ENCODE assay signal across 8 cellular contexts in genomic region chr17:59846391-59847165, GRCh38. TPM values are rescaled to one million over a fixed set of nuclear protein-coding genes. Genes with fewer than 3 reads are reported as not detected.
DNase-seq lines count a peak whose midpoint lies in the region; ATAC-seq and TF ChIP-seq lines count a peak whose summit lies in the region.

No MANE protein-coding gene starts in this region.

- peak overlapping the region; percentile 60 for H3K4me3 Mint-ChIP-seq in activated CD4-positive, alpha-beta memory T cell treated with anti-CD3 and anti-CD28 coated beads for 36 hours

- TF ChIP-seq POLR2A in gastrocnemius medialis (IDR thresholded peaks at IDR 0.05) = no peak

- peaks cover 30 to 41% of the 10 kb centered on the region in 2 donors for H3K4me1 ChIP-seq in gastrocnemius medialis

- peaks cover 2% of the 10 kb centered on the region for H3K27me3 Mint-ChIP-seq in activated CD4-positive, alpha-beta memory T cell treated with anti-CD3 and anti-CD28 coated beads for 36 hours

- peaks cover 0 to 7% of the 10 kb centered on the region in 2 donors for H3K36me3 ChIP-seq in gastrocnemius medialis

- ATAC-seq in GM21381 (IDR thresholded peaks at IDR 0.05; ENCODE audit: unreplicated experiment) = peak; percentile 36
- peak; percentile 56 to 63 for ATAC-seq in gastrocnemius medialis

- peak overlapping the region in 3 of 4 donors; percentile 5 to 33 (median 24) for H3K4me3 ChIP-seq in gastrocnemius medialis

- peaks cover 68% of the 10 kb centered on the region for H3K4me1 Mint-ChIP-seq in activated CD4-positive, alpha-beta memory T cell treated with anti-CD3 and anti-CD28 coated beads for 36 hours (ENCODE audit: low read depth)

- no peaks in the 10 kb centered on the region for H3K27me3 ChIP-seq in gastrocnemius medialis

- in situ Hi-C loops in gastrocnemius medialis (cut with MboI; ENCODE audit: low sequenced_read_pairs in 4 of 4) = no loop called here

- POLR2A ChIA-PET in activated CD4-positive, alpha-beta memory T cell treated with anti-CD3 and anti-CD28 coated beads for 36 hours (lab: Charles Lee) = interaction anchor here (1.0 to 27.5 kb wide), 6 partner anchors 8 to 93 kb away, joined by 3 to 1283 read pairs (median 54); no protein-coding TSS in a partner anchor

- H3K27ac Mint-ChIP-seq in activated CD4-positive, alpha-beta memory T cell treated with anti-CD3 and anti-CD28 coated beads for 36 hours = peak overlapping the region; percentile 100

- H3K36me3 Mint-ChIP-seq in activated CD4-positive, alpha-beta memory T cell treated with anti-CD3 and anti-CD28 coated beads for 36 hours = peaks cover 23% of the 10 kb centered on the region

- no peaks in the 10 kb centered on the region for H3K9me3 Mint-ChIP-seq in activated CD4-positive, alpha-beta memory T cell treated with anti-CD3 and anti-CD28 coated beads for 36 hours

- peak overlapping the region; percentile 88 to 99 (median 91) for H3K27ac ChIP-seq in gastrocnemius medialis

- CTCF ChIA-PET in activated CD4-positive, alpha-beta memory T cell treated with anti-CD3 and anti-CD28 coated beads for 36 hours (lab: Charles Lee) = interaction anchor here (0.6 to 5.7 kb wide), 5 partner anchors 13 to 114 kb away, joined by 3 to 58 read pairs (median 4); no protein-coding TSS in a partner anchor

- intact Hi-C loops in activated CD4-positive, alpha-beta memory T cell treated with anti-CD3 and anti-CD28 coated beads for 36 hours (cut with micrococcal nuclease) = loop anchor here (5.0 to 10.0 kb wide), 3 partner anchors 46 to 482 kb away; partner anchors contain the start of genes CLTC, RPS6KB1 and TUBD1
- intact Hi-C loops in gastrocnemius medialis (cut with DNase I; ENCODE audit: low total_unique reads) = loop anchor here (5.0 kb wide), 1 partner anchor 116 kb away; the partner anchor contains the start of gene RNFT1

- no peaks in the 10 kb centered on the region for H3K9me3 ChIP-seq in gastrocnemius medialis

- DNase-seq in DMS53 treated with DMSO at 0.1 percent for 48 hours (lab: John Stamatoyannopoulos, UW; ENCODE audit: unreplicated experiment) (peak; percentile 84), LHCN-M2 (ENCODE audit: low read depth) (peak; percentile 59), glomerular endothelial cell (ENCODE audit: extremely low read depth, low read depth, low spot score) (peak; percentile 39), gastrocnemius medialis (peak; percentile 76 to 82), GF-D8 (lab: John Stamatoyannopoulos, UW) (no peak), KG1 (lab: John Stamatoyannopoulos, UW) (no peak)
- peak; percentile 31 for DNase-seq in activated CD4-positive, alpha-beta memory T cell treated with anti-CD3 and anti-CD28 coated beads for 36 hours

- TF ChIP-seq CTCF in gastrocnemius medialis (IDR thresholded peaks at IDR 0.05 in 4 of 5, conservative IDR thresholded peaks at IDR 0.05 in 1 of 5) = no peak

RNA-seq across cellular contexts. Expression of gene TUBD1, which starts 46.2 kb away (rescaled TPM):
- 1.3 and 4.8 TPM in 2 replicates for total RNA-seq in LHCN-M2 (2014; rRNA removed)
- 1.6 TPM for polyA plus RNA-seq in LHCN-M2 (2012)
- 10 to 100 TPM; 11.0 to 12.7 TPM for total RNA-seq in activated CD4-positive, alpha-beta memory T cell treated with anti-CD3 and anti-CD28 coated beads for 36 hours
- 5.0 and 5.9 TPM in 2 replicates for total RNA-seq in glomerular endothelial cell
- 1 to 10 TPM; 5.4 to 9.2 (median 9.2) TPM for total RNA-seq in gastrocnemius medialis

RNA-seq across cellular contexts. Expression of gene RPS6KB1, which starts 46.3 kb away (rescaled TPM):
- total RNA-seq in LHCN-M2 (2014; rRNA removed) = 21.4 and 30.7 TPM in 2 replicates
- 5.9 TPM for polyA plus RNA-seq in LHCN-M2 (2012)
- 10 to 100 TPM; 41.6 to 44.8 TPM for total RNA-seq in activated CD4-positive, alpha-beta memory T cell treated with anti-CD3 and anti-CD28 coated beads for 36 hours
- 17.9 and 23.2 TPM in 2 replicates for total RNA-seq in glomerular endothelial cell
- total RNA-seq in gastrocnemius medialis = 10 to 100 TPM; 38.4 to 58.4 (median 41.6) TPM

Comparison
In these comparisons a context has a peak if more than half of its experiments do, and no peak if none do; other contexts are left out.
1. DNase-seq: peak in DMS53 treated with DMSO at 0.1 percent for 48 hours (single experiment), LHCN-M2 (single experiment), activated CD4-positive, alpha-beta memory T cell treated with anti-CD3 and anti-CD28 coated beads for 36 hours (single experiment), glomerular endothelial cell (single experiment) and gastrocnemius medialis (2 of 2); none in GF-D8 (single experiment) and KG1 (single experiment).